ENCODE assay signal across 18 cellular contexts in the genomic region with DNA sequence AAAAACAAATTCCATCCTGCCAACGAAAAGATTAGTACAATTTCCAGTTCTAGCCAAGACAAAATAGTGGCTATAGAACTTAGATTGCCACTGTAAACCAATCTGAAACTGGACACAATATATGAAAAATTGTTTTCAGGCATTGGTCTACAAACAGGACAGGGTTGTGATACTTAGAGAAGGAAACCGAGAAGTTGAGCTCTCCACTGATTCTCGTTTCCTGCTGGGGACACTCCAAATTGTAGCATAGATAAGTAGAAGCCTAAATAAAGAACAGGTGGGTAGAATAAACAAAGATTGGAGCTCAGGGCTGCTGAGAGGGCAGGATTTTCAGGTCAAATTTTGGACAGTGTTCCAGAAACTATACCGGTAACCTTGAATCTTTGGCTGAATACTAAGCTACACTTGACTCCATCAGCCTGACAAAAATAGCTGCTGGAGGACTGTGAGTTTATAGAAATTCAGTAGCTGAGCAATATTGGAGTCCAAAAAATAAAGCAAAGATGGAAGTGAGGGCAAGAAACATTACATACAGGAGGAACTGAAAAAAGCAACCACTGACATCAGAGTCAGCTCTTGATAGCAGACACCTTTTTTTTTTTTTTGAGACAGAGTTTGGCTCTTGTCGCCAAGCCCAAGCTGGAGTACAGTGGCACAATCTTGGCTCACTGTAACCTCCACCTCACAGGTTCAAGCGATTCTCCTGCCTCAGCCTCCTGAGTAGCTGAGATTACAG. TPM values are rescaled to one million over a fixed set of nuclear protein-coding genes. Genes with fewer than 3 reads are reported as not detected.
"Had no signal": no experiment of that assay in that cellular context is flagged by ENCODE, and none has a peak within 500 bp of the region (broad histone marks: within the 10 kb centered on the region; RNA-seq: fewer than 3 reads in every experiment).

No MANE protein-coding gene starts in this region.

RNA-seq across cellular contexts. Expression of gene NBPF6, which starts 38.9 kb away (rescaled TPM):
- total RNA-seq: activated CD4-positive, alpha-beta memory T cell treated with anti-CD3 and anti-CD28 coated beads, Interleukin-2, amount 10 ng/mL, durations not matched to agents 7 days and 5 days; activated CD4-positive, alpha-beta T cell treated with anti-CD3 and anti-CD28 coated beads, Interleukin-2, amount 10 ng/mL, durations not matched to agents 7 days and 5 days; activated naive CD4-positive, alpha-beta T cell treated with anti-CD3 and anti-CD28 coated beads, Interleukin-2, amount 50 U/mL, for 72 hours; activated naive CD8-positive, alpha-beta T cell treated with anti-CD3 and anti-CD28 coated beads, Interleukin-2, amount 10 ng/mL, durations not matched to agents 7 days and 5 days; activated T-cell treated with anti-CD3 and anti-CD28 coated beads, Interleukin-2, amount 50 U/mL, for 72 hours; ascending aorta; cardiac muscle cell; dermis microvascular lymphatic vessel endothelial cell; endothelial cell of umbilical vein; esophagus squamous epithelium; fibroblast of lung; fibroblast of villous mesenchyme; gastroesophageal sphincter; glomerular endothelial cell; heart right ventricle; hepatocyte; WTC11 had no signal
- polyA plus RNA-seq: cardiac muscle cell, endothelial cell of umbilical vein, esophagus, heart right ventricle, hepatocyte had no signal
